ENCODE assay signal across 1 cellular context in the genomic region with DNA sequence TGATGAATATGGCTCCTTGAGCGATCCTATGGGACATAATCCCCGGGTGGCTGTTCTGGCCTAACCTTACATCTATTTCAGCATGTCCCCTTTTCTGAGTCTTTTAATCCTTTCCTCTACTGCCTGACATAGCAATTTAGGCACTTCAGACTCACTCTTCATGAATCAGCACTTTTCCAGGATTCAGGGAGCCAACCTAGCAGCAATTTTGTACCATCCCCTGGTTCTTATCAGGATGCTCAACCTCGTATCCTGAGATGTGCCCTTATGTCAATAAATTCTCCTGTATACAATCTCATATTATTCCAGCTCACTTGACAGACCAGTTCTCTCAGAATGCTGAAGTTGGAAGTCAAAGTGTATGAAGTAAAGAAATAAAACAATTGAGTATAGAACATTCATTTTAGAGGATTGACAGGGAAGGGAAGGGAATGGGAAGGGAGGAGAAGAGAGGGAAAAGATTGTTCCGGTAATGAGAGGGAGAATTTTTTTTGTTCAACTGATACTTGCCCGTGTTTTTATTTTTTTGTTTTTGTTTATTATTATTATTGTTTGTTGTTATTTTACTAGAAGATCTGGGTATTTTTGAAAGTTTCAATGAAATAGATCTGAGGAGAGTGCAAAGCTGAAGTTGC.
TF ChIP-seq lines count a peak whose summit lies in the region.

No MANE protein-coding gene starts in this region.

TF ChIP-seq in K562, 482 proteins besides CTCF, POLR2A, EP300 and RAD21 (continues in another document):
- TF ChIP-seq MAFF (IDR thresholded peaks at IDR 0.05; ENCODE audit: low read length) = peak; percentile 97
- no peak for TF ChIP-seq ZNF764 (CRISPR knock-in tag; IDR thresholded peaks at IDR 0.05; ENCODE audit: low read depth)
- no peak for TF ChIP-seq KLF10 (CRISPR knock-in tag; IDR thresholded peaks at IDR 0.05)
- TF ChIP-seq, protein P1, sequence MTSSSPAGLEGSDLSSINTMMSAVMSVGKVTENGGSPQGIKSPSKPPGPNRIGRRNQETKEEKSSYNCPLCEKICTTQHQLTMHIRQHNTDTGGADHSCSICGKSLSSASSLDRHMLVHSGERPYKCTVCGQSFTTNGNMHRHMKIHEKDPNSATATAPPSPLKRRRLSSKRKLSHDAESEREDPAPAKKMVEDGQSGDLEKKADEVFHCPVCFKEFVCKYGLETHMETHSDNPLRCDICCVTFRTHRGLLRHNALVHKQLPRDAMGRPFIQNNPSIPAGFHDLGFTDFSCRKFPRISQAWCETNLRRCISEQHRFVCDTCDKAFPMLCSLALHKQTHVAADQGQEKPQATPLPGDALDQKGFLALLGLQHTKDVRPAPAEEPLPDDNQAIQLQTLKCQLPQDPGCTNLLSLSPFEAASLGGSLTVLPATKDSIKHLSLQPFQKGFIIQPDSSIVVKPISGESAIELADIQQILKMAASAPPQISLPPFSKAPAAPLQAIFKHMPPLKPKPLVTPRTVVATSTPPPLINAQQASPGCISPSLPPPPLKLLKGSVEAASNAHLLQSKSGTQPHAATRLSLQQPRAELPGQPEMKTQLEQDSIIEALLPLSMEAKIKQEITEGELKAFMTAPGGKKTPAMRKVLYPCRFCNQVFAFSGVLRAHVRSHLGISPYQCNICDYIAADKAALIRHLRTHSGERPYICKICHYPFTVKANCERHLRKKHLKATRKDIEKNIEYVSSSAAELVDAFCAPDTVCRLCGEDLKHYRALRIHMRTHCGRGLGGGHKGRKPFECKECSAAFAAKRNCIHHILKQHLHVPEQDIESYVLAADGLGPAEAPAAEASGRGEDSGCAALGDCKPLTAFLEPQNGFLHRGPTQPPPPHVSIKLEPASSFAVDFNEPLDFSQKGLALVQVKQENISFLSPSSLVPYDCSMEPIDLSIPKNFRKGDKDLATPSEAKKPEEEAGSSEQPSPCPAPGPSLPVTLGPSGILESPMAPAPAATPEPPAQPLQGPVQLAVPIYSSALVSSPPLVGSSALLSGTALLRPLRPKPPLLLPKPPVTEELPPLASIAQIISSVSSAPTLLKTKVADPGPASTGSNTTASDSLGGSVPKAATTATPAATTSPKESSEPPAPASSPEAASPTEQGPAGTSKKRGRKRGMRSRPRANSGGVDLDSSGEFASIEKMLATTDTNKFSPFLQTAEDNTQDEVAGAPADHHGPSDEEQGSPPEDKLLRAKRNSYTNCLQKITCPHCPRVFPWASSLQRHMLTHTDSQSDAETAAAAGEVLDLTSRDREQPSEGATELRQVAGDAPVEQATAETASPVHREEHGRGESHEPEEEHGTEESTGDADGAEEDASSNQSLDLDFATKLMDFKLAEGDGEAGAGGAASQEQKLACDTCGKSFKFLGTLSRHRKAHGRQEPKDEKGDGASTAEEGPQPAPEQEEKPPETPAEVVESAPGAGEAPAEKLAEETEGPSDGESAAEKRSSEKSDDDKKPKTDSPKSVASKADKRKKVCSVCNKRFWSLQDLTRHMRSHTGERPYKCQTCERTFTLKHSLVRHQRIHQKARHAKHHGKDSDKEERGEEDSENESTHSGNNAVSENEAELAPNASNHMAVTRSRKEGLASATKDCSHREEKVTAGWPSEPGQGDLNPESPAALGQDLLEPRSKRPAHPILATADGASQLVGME (CRISPR knock-in tag; IDR thresholded peaks at IDR 0.05) = 0 out of 2 replicates have a peak, but pooled peaks have one; percentile 44
- TF ChIP-seq, protein P2, sequence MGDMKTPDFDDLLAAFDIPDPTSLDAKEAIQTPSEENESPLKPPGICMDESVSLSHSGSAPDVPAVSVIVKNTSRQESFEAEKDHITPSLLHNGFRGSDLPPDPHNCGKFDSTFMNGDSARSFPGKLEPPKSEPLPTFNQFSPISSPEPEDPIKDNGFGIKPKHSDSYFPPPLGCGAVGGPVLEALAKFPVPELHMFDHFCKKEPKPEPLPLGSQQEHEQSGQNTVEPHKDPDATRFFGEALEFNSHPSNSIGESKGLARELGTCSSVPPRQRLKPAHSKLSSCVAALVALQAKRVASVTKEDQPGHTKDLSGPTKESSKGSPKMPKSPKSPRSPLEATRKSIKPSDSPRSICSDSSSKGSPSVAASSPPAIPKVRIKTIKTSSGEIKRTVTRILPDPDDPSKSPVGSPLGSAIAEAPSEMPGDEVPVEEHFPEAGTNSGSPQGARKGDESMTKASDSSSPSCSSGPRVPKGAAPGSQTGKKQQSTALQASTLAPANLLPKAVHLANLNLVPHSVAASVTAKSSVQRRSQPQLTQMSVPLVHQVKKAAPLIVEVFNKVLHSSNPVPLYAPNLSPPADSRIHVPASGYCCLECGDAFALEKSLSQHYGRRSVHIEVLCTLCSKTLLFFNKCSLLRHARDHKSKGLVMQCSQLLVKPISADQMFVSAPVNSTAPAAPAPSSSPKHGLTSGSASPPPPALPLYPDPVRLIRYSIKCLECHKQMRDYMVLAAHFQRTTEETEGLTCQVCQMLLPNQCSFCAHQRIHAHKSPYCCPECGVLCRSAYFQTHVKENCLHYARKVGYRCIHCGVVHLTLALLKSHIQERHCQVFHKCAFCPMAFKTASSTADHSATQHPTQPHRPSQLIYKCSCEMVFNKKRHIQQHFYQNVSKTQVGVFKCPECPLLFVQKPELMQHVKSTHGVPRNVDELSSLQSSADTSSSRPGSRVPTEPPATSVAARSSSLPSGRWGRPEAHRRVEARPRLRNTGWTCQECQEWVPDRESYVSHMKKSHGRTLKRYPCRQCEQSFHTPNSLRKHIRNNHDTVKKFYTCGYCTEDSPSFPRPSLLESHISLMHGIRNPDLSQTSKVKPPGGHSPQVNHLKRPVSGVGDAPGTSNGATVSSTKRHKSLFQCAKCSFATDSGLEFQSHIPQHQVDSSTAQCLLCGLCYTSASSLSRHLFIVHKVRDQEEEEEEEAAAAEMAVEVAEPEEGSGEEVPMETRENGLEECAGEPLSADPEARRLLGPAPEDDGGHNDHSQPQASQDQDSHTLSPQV (IDR thresholded peaks at IDR 0.05) = 0 out of 2 replicates have a peak, but pooled peaks have one; percentile 15
- TF ChIP-seq, protein P3, sequence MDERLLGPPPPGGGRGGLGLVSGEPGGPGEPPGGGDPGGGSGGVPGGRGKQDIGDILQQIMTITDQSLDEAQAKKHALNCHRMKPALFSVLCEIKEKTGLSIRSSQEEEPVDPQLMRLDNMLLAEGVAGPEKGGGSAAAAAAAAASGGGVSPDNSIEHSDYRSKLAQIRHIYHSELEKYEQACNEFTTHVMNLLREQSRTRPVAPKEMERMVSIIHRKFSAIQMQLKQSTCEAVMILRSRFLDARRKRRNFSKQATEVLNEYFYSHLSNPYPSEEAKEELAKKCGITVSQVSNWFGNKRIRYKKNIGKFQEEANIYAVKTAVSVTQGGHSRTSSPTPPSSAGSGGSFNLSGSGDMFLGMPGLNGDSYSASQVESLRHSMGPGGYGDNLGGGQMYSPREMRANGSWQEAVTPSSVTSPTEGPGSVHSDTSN (CRISPR knock-in tag; IDR thresholded peaks at IDR 0.05; ENCODE audit: low read depth) = no peak
- TF ChIP-seq, protein P3 (tag; conservative IDR thresholded peaks at IDR 0.05; ENCODE audit: low read depth) = 0 out of 2 replicates have a peak, but pooled peaks have one; percentile 14
- 0 out of 2 replicates have a peak, but pooled peaks have one; percentile 38 for TF ChIP-seq SNIP1 (IDR thresholded peaks at IDR 0.05; ENCODE audit: low read depth)
- TF ChIP-seq, protein P4, sequence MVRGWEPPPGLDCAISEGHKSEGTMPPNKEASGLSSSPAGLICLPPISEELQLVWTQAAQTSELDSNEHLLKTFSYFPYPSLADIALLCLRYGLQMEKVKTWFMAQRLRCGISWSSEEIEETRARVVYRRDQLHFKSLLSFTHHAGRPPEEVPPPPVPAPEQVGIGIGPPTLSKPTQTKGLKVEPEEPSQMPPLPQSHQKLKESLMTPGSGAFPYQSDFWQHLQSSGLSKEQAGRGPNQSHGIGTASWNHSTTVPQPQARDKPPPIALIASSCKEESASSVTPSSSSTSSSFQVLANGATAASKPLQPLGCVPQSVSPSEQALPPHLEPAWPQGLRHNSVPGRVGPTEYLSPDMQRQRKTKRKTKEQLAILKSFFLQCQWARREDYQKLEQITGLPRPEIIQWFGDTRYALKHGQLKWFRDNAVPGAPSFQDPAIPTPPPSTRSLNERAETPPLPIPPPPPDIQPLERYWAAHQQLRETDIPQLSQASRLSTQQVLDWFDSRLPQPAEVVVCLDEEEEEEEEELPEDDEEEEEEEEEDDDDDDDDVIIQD (CRISPR knock-in tag; IDR thresholded peaks at IDR 0.05) = no peak
- TF ChIP-seq, protein P5, sequence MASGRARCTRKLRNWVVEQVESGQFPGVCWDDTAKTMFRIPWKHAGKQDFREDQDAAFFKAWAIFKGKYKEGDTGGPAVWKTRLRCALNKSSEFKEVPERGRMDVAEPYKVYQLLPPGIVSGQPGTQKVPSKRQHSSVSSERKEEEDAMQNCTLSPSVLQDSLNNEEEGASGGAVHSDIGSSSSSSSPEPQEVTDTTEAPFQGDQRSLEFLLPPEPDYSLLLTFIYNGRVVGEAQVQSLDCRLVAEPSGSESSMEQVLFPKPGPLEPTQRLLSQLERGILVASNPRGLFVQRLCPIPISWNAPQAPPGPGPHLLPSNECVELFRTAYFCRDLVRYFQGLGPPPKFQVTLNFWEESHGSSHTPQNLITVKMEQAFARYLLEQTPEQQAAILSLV (tag; IDR thresholded peaks at IDR 0.05) = peak; percentile 29; the same call in 1 of the 2 replicates
- TF ChIP-seq MECOM (CRISPR knock-in tag; IDR thresholded peaks at IDR 0.05) = peak; percentile 35; the same call in 1 of the 2 replicates
- TF ChIP-seq TBP (optimal IDR thresholded peaks at IDR 0.05; ENCODE audit: low read depth, low read length) = peak; percentile 18
- peak; percentile 40 for TF ChIP-seq NR2C1 (IDR thresholded peaks at IDR 0.05)
- TF ChIP-seq NR2C1 (tag; IDR thresholded peaks at IDR 0.05) = no peak
- TF ChIP-seq ZBTB17 (CRISPR knock-in tag; IDR thresholded peaks at IDR 0.05) = 0 out of 2 replicates have a peak, but pooled peaks have one; percentile 45
- 0 out of 2 replicates have a peak, but pooled peaks have one; percentile 47 for TF ChIP-seq ZKSCAN8 (CRISPR knock-in tag; IDR thresholded peaks at IDR 0.05)
- TF ChIP-seq, protein P6, sequence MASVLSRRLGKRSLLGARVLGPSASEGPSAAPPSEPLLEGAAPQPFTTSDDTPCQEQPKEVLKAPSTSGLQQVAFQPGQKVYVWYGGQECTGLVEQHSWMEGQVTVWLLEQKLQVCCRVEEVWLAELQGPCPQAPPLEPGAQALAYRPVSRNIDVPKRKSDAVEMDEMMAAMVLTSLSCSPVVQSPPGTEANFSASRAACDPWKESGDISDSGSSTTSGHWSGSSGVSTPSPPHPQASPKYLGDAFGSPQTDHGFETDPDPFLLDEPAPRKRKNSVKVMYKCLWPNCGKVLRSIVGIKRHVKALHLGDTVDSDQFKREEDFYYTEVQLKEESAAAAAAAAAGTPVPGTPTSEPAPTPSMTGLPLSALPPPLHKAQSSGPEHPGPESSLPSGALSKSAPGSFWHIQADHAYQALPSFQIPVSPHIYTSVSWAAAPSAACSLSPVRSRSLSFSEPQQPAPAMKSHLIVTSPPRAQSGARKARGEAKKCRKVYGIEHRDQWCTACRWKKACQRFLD (CRISPR knock-in tag; IDR thresholded peaks at IDR 0.05) = no peak
- TF ChIP-seq, protein P7, sequence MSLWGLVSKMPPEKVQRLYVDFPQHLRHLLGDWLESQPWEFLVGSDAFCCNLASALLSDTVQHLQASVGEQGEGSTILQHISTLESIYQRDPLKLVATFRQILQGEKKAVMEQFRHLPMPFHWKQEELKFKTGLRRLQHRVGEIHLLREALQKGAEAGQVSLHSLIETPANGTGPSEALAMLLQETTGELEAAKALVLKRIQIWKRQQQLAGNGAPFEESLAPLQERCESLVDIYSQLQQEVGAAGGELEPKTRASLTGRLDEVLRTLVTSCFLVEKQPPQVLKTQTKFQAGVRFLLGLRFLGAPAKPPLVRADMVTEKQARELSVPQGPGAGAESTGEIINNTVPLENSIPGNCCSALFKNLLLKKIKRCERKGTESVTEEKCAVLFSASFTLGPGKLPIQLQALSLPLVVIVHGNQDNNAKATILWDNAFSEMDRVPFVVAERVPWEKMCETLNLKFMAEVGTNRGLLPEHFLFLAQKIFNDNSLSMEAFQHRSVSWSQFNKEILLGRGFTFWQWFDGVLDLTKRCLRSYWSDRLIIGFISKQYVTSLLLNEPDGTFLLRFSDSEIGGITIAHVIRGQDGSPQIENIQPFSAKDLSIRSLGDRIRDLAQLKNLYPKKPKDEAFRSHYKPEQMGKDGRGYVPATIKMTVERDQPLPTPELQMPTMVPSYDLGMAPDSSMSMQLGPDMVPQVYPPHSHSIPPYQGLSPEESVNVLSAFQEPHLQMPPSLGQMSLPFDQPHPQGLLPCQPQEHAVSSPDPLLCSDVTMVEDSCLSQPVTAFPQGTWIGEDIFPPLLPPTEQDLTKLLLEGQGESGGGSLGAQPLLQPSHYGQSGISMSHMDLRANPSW (CRISPR knock-in tag; IDR thresholded peaks at IDR 0.05) = no peak
- peak; percentile 55; the same call in 1 of the 2 replicates for TF ChIP-seq NFRKB (IDR thresholded peaks at IDR 0.05; ENCODE audit: low read depth)
- TF ChIP-seq ATF7 (IDR thresholded peaks at IDR 0.05) = no peak
- TF ChIP-seq, protein P8, sequence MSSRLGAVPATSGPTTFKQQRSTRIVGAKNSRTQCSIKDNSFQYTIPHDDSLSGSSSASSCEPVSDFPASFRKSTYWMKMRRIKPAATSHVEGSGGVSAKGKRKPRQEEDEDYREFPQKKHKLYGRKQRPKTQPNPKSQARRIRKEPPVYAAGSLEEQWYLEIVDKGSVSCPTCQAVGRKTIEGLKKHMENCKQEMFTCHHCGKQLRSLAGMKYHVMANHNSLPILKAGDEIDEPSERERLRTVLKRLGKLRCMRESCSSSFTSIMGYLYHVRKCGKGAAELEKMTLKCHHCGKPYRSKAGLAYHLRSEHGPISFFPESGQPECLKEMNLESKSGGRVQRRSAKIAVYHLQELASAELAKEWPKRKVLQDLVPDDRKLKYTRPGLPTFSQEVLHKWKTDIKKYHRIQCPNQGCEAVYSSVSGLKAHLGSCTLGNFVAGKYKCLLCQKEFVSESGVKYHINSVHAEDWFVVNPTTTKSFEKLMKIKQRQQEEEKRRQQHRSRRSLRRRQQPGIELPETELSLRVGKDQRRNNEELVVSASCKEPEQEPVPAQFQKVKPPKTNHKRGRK (tag; IDR thresholded peaks at IDR 0.05) = peak; percentile 93
- no peak for TF ChIP-seq ZNF436 (CRISPR knock-in tag; IDR thresholded peaks at IDR 0.05)
- TF ChIP-seq NFIX (CRISPR knock-in tag; IDR thresholded peaks at IDR 0.05; ENCODE audit: low read depth) = no peak
- no peak for TF ChIP-seq JUNB (CRISPR knock-in tag; conservative IDR thresholded peaks at IDR 0.05)
- no peak for TF ChIP-seq ZC3H8 (IDR thresholded peaks at IDR 0.05)
- TF ChIP-seq NR3C1 (CRISPR knock-in tag; IDR thresholded peaks at IDR 0.05) = no peak
- TF ChIP-seq ELF2 (CRISPR knock-in tag; IDR thresholded peaks at IDR 0.05) = no peak
- peak; percentile 99 for TF ChIP-seq MAFG (tag; conservative IDR thresholded peaks at IDR 0.05)
- TF ChIP-seq TOE1 (IDR thresholded peaks at IDR 0.05; ENCODE audit: borderline replicate concordance) = peak; percentile 42; the same call in 1 of the 2 replicates
- TF ChIP-seq TOE1 (CRISPR knock-in tag; IDR thresholded peaks at IDR 0.05; ENCODE audit: borderline replicate concordance, low read depth) = no peak
